ENCODE assay signal across 7 cellular contexts in the genomic region with DNA sequence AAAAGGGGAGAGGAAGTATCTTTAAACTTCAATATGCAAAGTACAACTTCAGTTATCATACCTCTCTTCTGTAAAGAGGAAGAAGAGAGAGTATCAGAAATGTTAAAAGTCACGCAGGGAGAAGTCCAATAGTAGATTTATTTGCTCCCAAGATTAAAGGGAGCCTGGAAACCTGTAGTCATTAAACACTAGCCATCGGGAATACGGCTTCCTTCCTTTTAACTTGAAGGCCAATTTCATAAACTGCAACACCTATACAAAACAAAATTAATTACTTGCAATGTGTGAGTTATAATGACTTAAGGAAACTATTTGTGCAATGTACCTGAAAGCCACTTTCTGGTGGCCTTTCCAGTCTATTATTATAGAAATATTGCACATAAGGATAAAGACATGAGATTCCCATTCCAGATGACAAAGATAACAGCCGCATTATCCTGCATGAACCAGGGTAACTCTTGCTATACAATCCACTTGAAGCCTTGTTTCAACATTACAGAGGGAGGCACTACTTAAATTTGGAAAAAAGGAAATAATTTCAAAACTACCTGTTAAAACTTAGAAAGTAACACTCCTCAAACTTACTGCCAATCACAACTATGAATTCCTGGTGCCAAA. TPM values are rescaled to one million over a fixed set of nuclear protein-coding genes. Genes with fewer than 3 reads are reported as not detected.
DNase-seq lines count a peak whose midpoint lies in the region; TF ChIP-seq lines count a peak whose summit lies in the region.

No MANE protein-coding gene starts in this region.

- no peak for TF ChIP-seq CTCF in foreskin fibroblast (IDR thresholded peaks at IDR 0.05; ENCODE audit: low read depth, low read length)

- no peak overlapping the region for H3K27ac ChIP-seq in SK-N-MC

- no peak overlapping the region for H3K9ac ChIP-seq in SK-N-MC (ENCODE audit: insufficient read length)

- H3K27me3 ChIP-seq in H7 (ENCODE audit: control insufficient read depth, insufficient read depth, low read length) = no peaks in the 10 kb centered on the region

- no peaks in the 10 kb centered on the region for H3K9me3 ChIP-seq in SK-N-MC (ENCODE audit: low read depth, low read length)

- H3K4me3 ChIP-seq in H7 (ENCODE audit: insufficient read depth, low read depth, low read length) = peak overlapping the region; percentile 0; the same call in 1 of the 2 replicates
- H3K4me3 ChIP-seq in SK-N-MC = peak overlapping the region; percentile 11; the same call in 1 of the 2 replicates
- H3K4me3 ChIP-seq in foreskin fibroblast (ENCODE audit: low read depth in 1 of 2, low read length in 2 of 2) = peak overlapping the region; percentile 86 to 89
- H3K4me3 ChIP-seq in skeletal muscle cell (ENCODE audit: low read depth, low read length) = peak overlapping the region; percentile 90

- H3K36me3 ChIP-seq in H7 (replicated peaks; ENCODE audit: control insufficient read depth, insufficient read depth, low read length) (peaks cover 8% of the 10 kb centered on the region), SK-N-MC (ENCODE audit: insufficient read depth, low read length) (peaks cover 29% of the 10 kb centered on the region)

- DNase-seq in H7 (no peak), SK-N-MC (ENCODE audit: low read depth, low spot score) (no peak), foreskin fibroblast (peak in 1 of 2 donors; percentile 43), skeletal muscle cell (ENCODE audit: low read depth) (no peak), AG08395 (ENCODE audit: low spot score) (no peak), NCI-H2107 (lab: John Stamatoyannopoulos, UW) (no peak), NCI-H1930 (lab: John Stamatoyannopoulos, UW) (no peak)

RNA-seq across cellular contexts. Expression of a gene that starts 4.6 kb away (rescaled TPM):
- total RNA-seq in H7 (2014; rRNA removed; shearing (Covaris generic)) = 4.6 and 5.1 TPM in 2 replicates

Comparison
In these comparisons a context has a peak if more than half of its experiments do, and no peak if none do; other contexts are left out.
1. H3K4me3 ChIP-seq: peak in every context shown above with its lines; median percentile 90 in skeletal muscle cell; 88 in foreskin fibroblast; 11 in SK-N-MC; 0 in H7.